In the genomic region with DNA sequence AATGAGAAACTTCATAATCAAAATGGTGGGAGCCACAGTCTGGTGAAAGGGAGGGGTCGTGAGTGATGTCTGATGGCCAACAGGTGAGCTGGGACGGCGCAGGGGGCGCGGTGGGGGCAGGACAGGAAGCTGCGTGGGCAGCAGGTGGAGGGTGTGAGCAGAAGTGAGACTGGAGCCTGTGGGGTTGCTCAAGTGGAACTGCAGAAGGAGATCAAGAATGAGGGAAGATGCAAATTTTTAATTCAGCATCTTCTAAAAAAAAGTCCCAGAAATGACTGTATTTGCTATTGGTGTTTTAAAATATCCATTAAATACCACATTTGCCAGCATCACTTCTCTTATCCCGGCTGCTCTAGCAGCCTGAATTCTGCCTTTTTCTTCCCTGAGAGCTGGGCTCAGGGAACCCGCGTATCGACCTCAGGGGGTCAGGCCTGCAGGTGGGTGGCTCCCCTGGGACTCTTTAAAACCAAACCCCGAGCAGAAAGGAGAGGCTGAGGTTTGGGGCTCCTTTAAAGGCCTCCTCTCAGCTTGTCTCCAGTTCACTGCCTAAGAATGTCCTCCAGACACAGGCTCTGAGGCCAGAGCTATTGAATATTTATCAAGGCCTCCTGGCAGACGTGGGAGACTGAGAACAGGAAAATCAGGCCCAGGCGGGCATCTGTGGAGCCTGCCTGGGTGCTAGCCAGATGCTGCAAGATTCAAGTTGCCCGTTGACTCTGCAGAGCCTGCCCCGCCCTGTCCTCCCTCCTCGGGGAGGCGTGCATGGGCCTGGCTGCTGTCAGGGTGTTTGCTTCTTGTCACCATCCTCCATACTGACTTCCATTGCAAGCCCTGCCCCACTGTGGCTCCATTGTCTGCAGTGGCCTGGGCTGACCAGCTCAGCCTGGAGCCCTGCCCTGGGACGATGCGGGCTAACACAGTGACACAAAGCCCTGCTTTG, we compare ENCODE assay signal across 8 cellular contexts. TPM values are rescaled to one million over a fixed set of nuclear protein-coding genes. Genes with fewer than 3 reads are reported as not detected.
DNase-seq lines count a peak whose midpoint lies in the region; ATAC-seq and TF ChIP-seq lines count a peak whose summit lies in the region.

No MANE protein-coding gene starts in this region.

- no peaks in the 10 kb centered on the region for H3K9me3 Mint-ChIP-seq in activated naive CD8-positive, alpha-beta T cell treated with anti-CD3 and anti-CD28 coated beads for 36 hours

- TF ChIP-seq CTCF in GM10266 (IDR thresholded peaks at IDR 0.05; ENCODE audit: control insufficient read depth, insufficient read depth, low read depth, missing control alignments) = peak; percentile 10

- no peak overlapping the region for H3K27ac Mint-ChIP-seq in activated naive CD8-positive, alpha-beta T cell treated with anti-CD3 and anti-CD28 coated beads for 36 hours

- ATAC-seq in GM21367 (IDR thresholded peaks at IDR 0.05; ENCODE audit: unreplicated experiment) (peak; percentile 49), HG03558 (IDR thresholded peaks at IDR 0.05; ENCODE audit: extremely low read depth, unreplicated experiment) (peak; percentile 37)

- H3K27me3 Mint-ChIP-seq in activated naive CD8-positive, alpha-beta T cell treated with anti-CD3 and anti-CD28 coated beads for 36 hours = no peaks in the 10 kb centered on the region

- DNase-seq in GM10266 (ENCODE audit: extremely low spot score) (peak; percentile 64), midbrain (lab: John Stamatoyannopoulos, UW) (peak; percentile 87), activated gamma-delta T cell treated with Interleukin-2 at 50 U/mL for 16 hours (no peak), NCI-H1930 (lab: John Stamatoyannopoulos, UW) (no peak)
- peak; percentile 51 for DNase-seq in activated naive CD8-positive, alpha-beta T cell treated with anti-CD3 and anti-CD28 coated beads for 36 hours
- no peak for DNase-seq in stimulated activated CD4-positive, alpha-beta T cell treated with anti-CD3 and anti-CD28 coated beads, Interleukin-4, amount 100 ng/mL, for 24 hours

- H3K36me3 Mint-ChIP-seq in activated naive CD8-positive, alpha-beta T cell treated with anti-CD3 and anti-CD28 coated beads for 36 hours = no peaks in the 10 kb centered on the region

- H3K4me3 Mint-ChIP-seq in activated naive CD8-positive, alpha-beta T cell treated with anti-CD3 and anti-CD28 coated beads for 36 hours = no peak overlapping the region

- peaks cover 43% of the 10 kb centered on the region for H3K4me1 Mint-ChIP-seq in activated naive CD8-positive, alpha-beta T cell treated with anti-CD3 and anti-CD28 coated beads for 36 hours

RNA-seq across cellular contexts. Expression of a gene that starts 53.9 kb away (rescaled TPM):
- 10 to 100 TPM; 41.6 to 42.8 TPM for total RNA-seq in activated naive CD8-positive, alpha-beta T cell treated with anti-CD3 and anti-CD28 coated beads for 36 hours

Comparison
In these comparisons a context has a peak if more than half of its experiments do, and no peak if none do; other contexts are left out.
1. DNase-seq: peak in GM10266 (single experiment), activated naive CD8-positive, alpha-beta T cell treated with anti-CD3 and anti-CD28 coated beads for 36 hours (single experiment) and midbrain (single experiment); none in activated gamma-delta T cell treated with Interleukin-2 at 50 U/mL for 16 hours (single experiment), stimulated activated CD4-positive, alpha-beta T cell treated with anti-CD3 and anti-CD28 coated beads, Interleukin-4, amount 100 ng/mL, for 24 hours (single experiment) and NCI-H1930 (0 of 2).